ENCODE assay signal across 11 cellular contexts in the genomic region with DNA sequence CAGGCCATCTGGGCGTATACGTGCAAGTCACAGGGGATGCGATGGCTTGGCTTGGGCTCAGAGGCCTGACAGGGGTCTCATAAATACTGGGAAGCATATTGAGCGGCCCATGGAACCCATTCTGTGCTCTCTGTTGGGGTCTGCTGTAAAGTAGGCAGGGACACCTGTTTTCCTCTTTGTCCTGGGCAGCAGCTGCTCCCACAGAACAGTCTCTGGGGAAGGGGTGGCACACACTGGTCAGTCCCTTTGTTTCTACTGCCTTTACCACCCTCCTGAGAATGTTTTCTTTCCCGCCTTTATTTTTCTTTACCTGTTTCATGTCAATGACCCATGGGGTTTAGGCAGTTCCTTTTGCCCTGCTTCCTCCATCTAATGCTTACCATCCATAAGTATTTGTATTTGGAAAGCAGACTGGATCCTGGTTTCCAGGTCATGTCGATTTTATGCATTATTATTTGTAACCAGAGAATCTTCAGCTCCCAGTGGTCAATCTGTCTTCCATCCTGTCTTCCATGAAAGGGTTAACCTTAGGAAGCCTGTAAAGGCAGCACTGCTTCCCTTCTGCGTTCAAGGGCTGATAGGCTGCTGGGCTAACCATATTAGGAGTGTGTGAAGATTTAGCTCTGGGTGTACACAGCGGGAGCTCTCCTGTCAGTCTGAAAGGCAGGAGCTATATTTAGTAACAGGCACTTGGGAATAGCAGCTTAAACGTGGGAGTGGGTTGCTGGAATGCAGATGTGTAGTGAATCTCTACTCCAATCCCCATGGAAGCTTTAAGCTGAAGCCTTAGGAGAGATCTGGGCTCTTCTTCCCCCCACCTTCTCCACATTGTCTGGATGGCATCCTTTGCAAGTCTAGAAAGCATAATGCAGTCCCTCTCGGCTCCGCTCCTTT.
DNase-seq lines count a peak whose midpoint lies in the region; ATAC-seq, FAIRE-seq and TF ChIP-seq lines count a peak whose summit lies in the region.
"Had no signal": no experiment of that assay in that cellular context is flagged by ENCODE, and none has a peak within 500 bp of the region (broad histone marks: within the 10 kb centered on the region; RNA-seq: fewer than 3 reads in every experiment).

No MANE protein-coding gene starts in this region.

- TF ChIP-seq POLR2A in A549 (IDR thresholded peaks at IDR 0.05; ENCODE audit: low read length), result no peak

- H3K27ac ChIP-seq in A549 (no peak overlapping the region), layer of hippocampus (ENCODE audit: low read depth, low read length) (peak overlapping the region; percentile 20)
- H3K27ac ChIP-seq: epithelial cell of prostate had no signal

- no peak for TF ChIP-seq CTCF in A549 (IDR thresholded peaks at IDR 0.05)

- no peak overlapping the region for H3K4me2 ChIP-seq in A549

- WGBS in A549 (ENCODE audit: missing lambda C conversion rate), result 43% methylated on average over 11 of the region's 11 CpGs

- H3K4me3 ChIP-seq in A549, result no peak overlapping the region

- ATAC-seq in A549 (peak; percentile 54 to 76; a peak in 4 of 6 replicates), GM19023 (IDR thresholded peaks at IDR 0.05; ENCODE audit: unreplicated experiment) (no peak)

- no peaks in the 10 kb centered on the region for H3K9me3 ChIP-seq in A549

- TF ChIP-seq EP300 in A549 (IDR thresholded peaks at IDR 0.05) (no peak), Ishikawa (IDR thresholded peaks at IDR 0.05; ENCODE audit: borderline replicate concordance) (peak; percentile 81)

- no peaks in the 10 kb centered on the region for H3K27me3 ChIP-seq in layer of hippocampus (ENCODE audit: control insufficient read depth, insufficient read depth, low read length)

- CTCF ChIA-PET in A549 (lab: Yijun Ruan, JAX), result interaction anchor here (0.6 kb wide), 1 partner anchor 1793 kb away, joined by 5 read pairs; no protein-coding TSS in a partner anchor

- FAIRE-seq in A549 (lab: Jason Lieb, UNC), result no peak

- DNase-seq in A549 (ENCODE audit: low read depth in 1 of 2, low spot score in 1 of 2), result peak in 1 of 2 experiments; percentile 12
- DNase-seq in brain pericyte (ENCODE audit: low read depth, low spot score), result peak; percentile 66
- no peak for DNase-seq in NOMO-1 (lab: John Stamatoyannopoulos, UW; ENCODE audit: unreplicated experiment in 2 of 2)
- DNase-seq in NCI-H1048 (lab: John Stamatoyannopoulos, UW), result no peak
- DNase-seq in activated T-cell treated with anti-CD3 and anti-CD28 coated beads, Interleukin-2, amount 50 U/mL, for 48 hours, result no peak
- DNase-seq: activated CD8-positive, alpha-beta memory T cell treated with anti-CD3 and anti-CD28 coated beads for 24 hours; stimulated activated CD4-positive, alpha-beta T cell treated with anti-CD3 and anti-CD28 coated beads, Interleukin-12 subunit alpha, Interleukin-12 subunit beta, amount 100 ng/mL, for 4 hours had no signal

- POLR2A ChIA-PET in A549 (lab: Yijun Ruan, JAX), result no interaction called here

- TF ChIP-seq RAD21 in A549 (conservative IDR thresholded peaks at IDR 0.05 in 1 of 2, IDR thresholded peaks at IDR 0.05 in 1 of 2) (no peak), Ishikawa (IDR thresholded peaks at IDR 0.05; ENCODE audit: low read depth) (no peak; the same call in 1 of the 2 replicates)

- no peaks in the 10 kb centered on the region for H3K4me1 ChIP-seq in A549

TF ChIP-seq in A549, 52 proteins besides CTCF, POLR2A, EP300 and RAD21:
- TF ChIP-seq ATOH8 (CRISPR knock-in tag; IDR thresholded peaks at IDR 0.05; ENCODE audit: low read depth) (no peak), EHF (CRISPR knock-in tag; IDR thresholded peaks at IDR 0.05) (no peak), FOSL2 (IDR thresholded peaks at IDR 0.05) (no peak), FOSL2 (CRISPR knock-in tag; IDR thresholded peaks at IDR 0.05) (no peak), HOXA7 (CRISPR knock-in tag; IDR thresholded peaks at IDR 0.05) (no peak), ZNF302 (CRISPR knock-in tag; IDR thresholded peaks at IDR 0.05) (no peak), ZFP36 (IDR thresholded peaks at IDR 0.05; ENCODE audit: borderline replicate concordance, partially characterized antibody) (no peak), CBX8 (IDR thresholded peaks at IDR 0.05) (no peak), USF2 (IDR thresholded peaks at IDR 0.05) (no peak)

TF ChIP-seq in Ishikawa, 13 proteins besides CTCF, POLR2A, EP300 and RAD21:
- TF ChIP-seq ZBTB7A (IDR thresholded peaks at IDR 0.05; ENCODE audit: low read depth), result peak; percentile 71; the same call in 1 of the 2 replicates
- TF ChIP-seq YY1 (IDR thresholded peaks at IDR 0.05; ENCODE audit: low read depth), result no peak
- TF ChIP-seq TAF1 (IDR thresholded peaks at IDR 0.05; ENCODE audit: low read depth), result no peak
- peak; percentile 71 for TF ChIP-seq TEAD4 (IDR thresholded peaks at IDR 0.05)
- no peak for TF ChIP-seq CEBPB (IDR thresholded peaks at IDR 0.05)
- no peak; the same call in 1 of the 2 replicates for TF ChIP-seq NFIC (IDR thresholded peaks at IDR 0.05)
- peak; percentile 63; the same call in 1 of the 2 replicates for TF ChIP-seq TCF12 (IDR thresholded peaks at IDR 0.05; ENCODE audit: low read depth)
- no peak; the same call in 1 of the 2 replicates for TF ChIP-seq CREB1 (IDR thresholded peaks at IDR 0.05; ENCODE audit: low read depth)
- peak; percentile 54; the same call in 1 of the 2 replicates for TF ChIP-seq EGR1 (IDR thresholded peaks at IDR 0.05)
- no peak for TF ChIP-seq USF1 (IDR thresholded peaks at IDR 0.05)
- TF ChIP-seq, protein P1, sequence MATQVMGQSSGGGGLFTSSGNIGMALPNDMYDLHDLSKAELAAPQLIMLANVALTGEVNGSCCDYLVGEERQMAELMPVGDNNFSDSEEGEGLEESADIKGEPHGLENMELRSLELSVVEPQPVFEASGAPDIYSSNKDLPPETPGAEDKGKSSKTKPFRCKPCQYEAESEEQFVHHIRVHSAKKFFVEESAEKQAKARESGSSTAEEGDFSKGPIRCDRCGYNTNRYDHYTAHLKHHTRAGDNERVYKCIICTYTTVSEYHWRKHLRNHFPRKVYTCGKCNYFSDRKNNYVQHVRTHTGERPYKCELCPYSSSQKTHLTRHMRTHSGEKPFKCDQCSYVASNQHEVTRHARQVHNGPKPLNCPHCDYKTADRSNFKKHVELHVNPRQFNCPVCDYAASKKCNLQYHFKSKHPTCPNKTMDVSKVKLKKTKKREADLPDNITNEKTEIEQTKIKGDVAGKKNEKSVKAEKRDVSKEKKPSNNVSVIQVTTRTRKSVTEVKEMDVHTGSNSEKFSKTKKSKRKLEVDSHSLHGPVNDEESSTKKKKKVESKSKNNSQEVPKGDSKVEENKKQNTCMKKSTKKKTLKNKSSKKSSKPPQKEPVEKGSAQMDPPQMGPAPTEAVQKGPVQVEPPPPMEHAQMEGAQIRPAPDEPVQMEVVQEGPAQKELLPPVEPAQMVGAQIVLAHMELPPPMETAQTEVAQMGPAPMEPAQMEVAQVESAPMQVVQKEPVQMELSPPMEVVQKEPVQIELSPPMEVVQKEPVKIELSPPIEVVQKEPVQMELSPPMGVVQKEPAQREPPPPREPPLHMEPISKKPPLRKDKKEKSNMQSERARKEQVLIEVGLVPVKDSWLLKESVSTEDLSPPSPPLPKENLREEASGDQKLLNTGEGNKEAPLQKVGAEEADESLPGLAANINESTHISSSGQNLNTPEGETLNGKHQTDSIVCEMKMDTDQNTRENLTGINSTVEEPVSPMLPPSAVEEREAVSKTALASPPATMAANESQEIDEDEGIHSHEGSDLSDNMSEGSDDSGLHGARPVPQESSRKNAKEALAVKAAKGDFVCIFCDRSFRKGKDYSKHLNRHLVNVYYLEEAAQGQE (IDR thresholded peaks at IDR 0.05; ENCODE audit: low read depth), result no peak
- TF ChIP-seq FOXM1 (IDR thresholded peaks at IDR 0.05; ENCODE audit: borderline replicate concordance, low read depth), result peak; percentile 26; the same call in 1 of the 2 replicates
- TF ChIP-seq MAX (IDR thresholded peaks at IDR 0.05), result peak; percentile 43; the same call in 1 of the 2 replicates
